Comparison of ENCODE assay signal across 21 cellular contexts in genomic region chr7:99788554-99788953, GRCh38. TPM values are rescaled to one million over a fixed set of nuclear protein-coding genes. Genes with fewer than 3 reads are reported as not detected.
A peak's percentile ranks its signal among the peaks of the same experiment; 100 is the strongest.
DNase-seq lines count a peak whose midpoint lies in the region; ATAC-seq and TF ChIP-seq lines count a peak whose summit lies in the region.
"Had no signal": no experiment of that assay in that cellular context is flagged by ENCODE, and none has a peak within 500 bp of the region (broad histone marks: within the 10 kb centered on the region; RNA-seq: fewer than 3 reads in every experiment).

No MANE protein-coding gene starts in this region.

- H3K27ac ChIP-seq in GM23248 = 0 out of 2 replicates have a peak overlapping the region, but pooled peaks have one; percentile 33
- peak overlapping the region; percentile 52 for H3K27ac ChIP-seq in epithelial cell of prostate
- H3K27ac ChIP-seq in Peyer's patch = peak overlapping the region in 2 of 4 donors; percentile 67 to 78
- H3K27ac ChIP-seq: body of pancreas, coronary artery, uterus had no signal

- CTCF ChIA-PET in activated naive CD4-positive, alpha-beta T cell treated with anti-CD3 and anti-CD28 coated beads, Interleukin-2, amount 10 ng/mL, durations not matched to agents 7 days and 5 days (lab: Charles Lee) = interaction anchor here (0.6 kb wide), 1 partner anchor 185 kb away, joined by 3 read pairs; no protein-coding TSS in a partner anchor

- H3K4me2 ChIP-seq in GM23248 (ENCODE audit: unreplicated experiment) = peak overlapping the region; percentile 2

- no peak overlapping the region for H2AFZ ChIP-seq in GM23248

- H3K27me3 ChIP-seq in GM23248 (replicated peaks; ENCODE audit: insufficient read depth) (peaks cover 4% of the 10 kb centered on the region; the same call in 1 of the 2 replicates), Peyer's patch (no peaks in the 10 kb centered on the region)
- H3K27me3 ChIP-seq: body of pancreas, uterus had no signal

- WGBS in GM23248 (ENCODE audit: low coverage in 1 of 2, low lambda C conversion rate in 2 of 2, missing lambda C conversion rate in 2 of 2), 2 experiments = 20 to 22% methylated on average over 2 of the region's 2 CpGs

- H3K9me3 Mint-ChIP-seq in activated naive CD4-positive, alpha-beta T cell treated with anti-CD3 and anti-CD28 coated beads, Interleukin-2, amount 50 U/mL, for 72 hours = peaks cover 4 to 9% of the 10 kb centered on the region in 2 donors
- no peaks in the 10 kb centered on the region for H3K9me3 Mint-ChIP-seq in activated naive CD4-positive, alpha-beta T cell treated with anti-CD3 and anti-CD28 coated beads, Interleukin-2, amount 10 ng/mL, durations not matched to agents 7 days and 5 days
- peaks cover 0 to 1% of the 10 kb centered on the region in 2 donors for H3K9me3 Mint-ChIP-seq in stimulated activated naive B cell treated with anti-CD40 and anti-IgM and Interleukin-4, amounts not matched to agents 10 μg/mL and 1 μg/mL and 100 μg/mL, for 72 hours
- H3K9me3 Mint-ChIP-seq: CD8-positive, alpha-beta T cell had no signal

- H3K79me2 ChIP-seq in GM23248 (ENCODE audit: insufficient read depth) = no peaks in the 10 kb centered on the region

- H3K36me3 Mint-ChIP-seq in activated naive CD4-positive, alpha-beta T cell treated with anti-CD3 and anti-CD28 coated beads, Interleukin-2, amount 50 U/mL, for 72 hours = peaks cover 6 to 12% of the 10 kb centered on the region in 2 donors
- no peaks in the 10 kb centered on the region for H3K36me3 Mint-ChIP-seq in activated naive CD4-positive, alpha-beta T cell treated with anti-CD3 and anti-CD28 coated beads, Interleukin-2, amount 10 ng/mL, durations not matched to agents 7 days and 5 days
- H3K36me3 Mint-ChIP-seq in stimulated activated naive B cell treated with anti-CD40 and anti-IgM and Interleukin-4, amounts not matched to agents 10 μg/mL and 1 μg/mL and 100 μg/mL, for 72 hours = no peaks in the 10 kb centered on the region
- H3K36me3 Mint-ChIP-seq: CD8-positive, alpha-beta T cell had no signal

- no peak for TF ChIP-seq CTCF in Peyer's patch (IDR thresholded peaks at IDR 0.05)

- no peaks in the 10 kb centered on the region for H3K9me2 ChIP-seq in GM23248 (ENCODE audit: insufficient read depth)

- H4K20me1 ChIP-seq in GM23248 (ENCODE audit: insufficient read depth) = no peaks in the 10 kb centered on the region

- H3K27ac Mint-ChIP-seq in activated naive CD4-positive, alpha-beta T cell treated with anti-CD3 and anti-CD28 coated beads, Interleukin-2, amount 50 U/mL, for 72 hours = peak overlapping the region in 1 of 2 donors; percentile 82
- H3K27ac Mint-ChIP-seq in activated naive CD4-positive, alpha-beta T cell treated with anti-CD3 and anti-CD28 coated beads, Interleukin-2, amount 10 ng/mL, durations not matched to agents 7 days and 5 days = no peak overlapping the region
- no peak overlapping the region for H3K27ac Mint-ChIP-seq in stimulated activated naive B cell treated with anti-CD40 and anti-IgM and Interleukin-4, amounts not matched to agents 10 μg/mL and 1 μg/mL and 100 μg/mL, for 72 hours
- H3K27ac Mint-ChIP-seq: CD8-positive, alpha-beta T cell had no signal

- in situ Hi-C loops in GM23248 (cut with MboI) = no loop called here

- peaks cover 13% of the 10 kb centered on the region for H3K27me3 Mint-ChIP-seq in activated naive CD4-positive, alpha-beta T cell treated with anti-CD3 and anti-CD28 coated beads, Interleukin-2, amount 10 ng/mL, durations not matched to agents 7 days and 5 days
- H3K27me3 Mint-ChIP-seq in stimulated activated naive B cell treated with anti-CD40 and anti-IgM and Interleukin-4, amounts not matched to agents 10 μg/mL and 1 μg/mL and 100 μg/mL, for 72 hours = peaks cover 54 to 65% of the 10 kb centered on the region in 2 donors

- no peaks in the 10 kb centered on the region for H3K36me3 ChIP-seq in GM23248 (ENCODE audit: low read depth)
- no peaks in the 10 kb centered on the region for H3K36me3 ChIP-seq in Peyer's patch
- H3K36me3 ChIP-seq: uterus had no signal

- H3K4me3 ChIP-seq in GM23248 (no peak overlapping the region), Peyer's patch (no peak overlapping the region)
- H3K4me3 ChIP-seq: body of pancreas, coronary artery, uterus had no signal

- H3K4me3 Mint-ChIP-seq in activated naive CD4-positive, alpha-beta T cell treated with anti-CD3 and anti-CD28 coated beads, Interleukin-2, amount 10 ng/mL, durations not matched to agents 7 days and 5 days = no peak overlapping the region
- no peak overlapping the region for H3K4me3 Mint-ChIP-seq in stimulated activated naive B cell treated with anti-CD40 and anti-IgM and Interleukin-4, amounts not matched to agents 10 μg/mL and 1 μg/mL and 100 μg/mL, for 72 hours
- H3K4me3 Mint-ChIP-seq: CD8-positive, alpha-beta T cell had no signal

- H3K4me1 Mint-ChIP-seq in activated naive CD4-positive, alpha-beta T cell treated with anti-CD3 and anti-CD28 coated beads, Interleukin-2, amount 10 ng/mL, durations not matched to agents 7 days and 5 days = peaks cover 6% of the 10 kb centered on the region
- no peaks in the 10 kb centered on the region for H3K4me1 Mint-ChIP-seq in stimulated activated naive B cell treated with anti-CD40 and anti-IgM and Interleukin-4, amounts not matched to agents 10 μg/mL and 1 μg/mL and 100 μg/mL, for 72 hours

- no peak for DNase-seq in activated naive CD4-positive, alpha-beta T cell treated with anti-CD3 and anti-CD28 coated beads, Interleukin-2, amount 50 U/mL, for 72 hours (ENCODE audit: low spot score in 2 of 2)
- no peak for DNase-seq in activated naive CD4-positive, alpha-beta T cell treated with anti-CD3 and anti-CD28 coated beads, Interleukin-2, amount 10 ng/mL, durations not matched to agents 7 days and 5 days
- DNase-seq in GM23248 = peak; percentile 62
- DNase-seq in epithelial cell of prostate (ENCODE audit: low read depth, low spot score) = no peak
- DNase-seq in stimulated activated naive B cell treated with anti-CD40 and anti-IgM and Interleukin-4, amounts not matched to agents 10 μg/mL and 1 μg/mL and 100 μg/mL, for 72 hours = no peak
- DNase-seq in retina = no peak
- no peak for DNase-seq in Peyer's patch
- DNase-seq: activated gamma-delta T cell; body of pancreas; CD8-positive, alpha-beta T cell; DMS79; foreskin melanocyte; KBM-7; left colon; midbrain; NCI-H1930; NCI-H446 treated with DMSO at 0.1 percent for 48 hours; uterus had no signal

- no peak overlapping the region for H3K9ac ChIP-seq in GM23248

- peaks cover 10% of the 10 kb centered on the region; the same call in 1 of the 2 replicates for H3F3A ChIP-seq in GM23248 (ENCODE audit: insufficient read depth)

- TF ChIP-seq POLR2A in Peyer's patch (IDR thresholded peaks at IDR 0.05) = no peak

- peaks cover 29% of the 10 kb centered on the region for H3K4me1 ChIP-seq in GM23248 (ENCODE audit: insufficient read depth)
- H3K4me1 ChIP-seq in Peyer's patch = peaks cover 0 to 33% (median 6%) of the 10 kb centered on the region in 4 donors
- H3K4me1 ChIP-seq: uterus had no signal

- ATAC-seq in activated naive CD4-positive, alpha-beta T cell treated with anti-CD3 and anti-CD28 coated beads, Interleukin-2, amount 50 U/mL, for 72 hours = peak; percentile 89 to 93
- ATAC-seq in stimulated activated naive B cell treated with anti-CD40 and anti-IgM and Interleukin-4, amounts not matched to agents 10 μg/mL and 1 μg/mL and 100 μg/mL, for 72 hours (replicated peaks) = peak; percentile 55 to 64
- no peak for ATAC-seq in HG02610 (IDR thresholded peaks at IDR 0.05; ENCODE audit: unreplicated experiment)
- ATAC-seq: body of pancreas; CD8-positive, alpha-beta T cell; left colon had no signal

- H3K9me3 ChIP-seq in GM23248 (ENCODE audit: low read depth) (no peaks in the 10 kb centered on the region), Peyer's patch (no peaks in the 10 kb centered on the region)
- H3K9me3 ChIP-seq: body of pancreas, uterus had no signal

RNA-seq across cellular contexts. Expression of gene CYP3A4, which starts 4.6 kb away (rescaled TPM):
- under 1 TPM in 1 of 2 donors, not detected in 1; 0.14 TPM for total RNA-seq in activated naive CD4-positive, alpha-beta T cell treated with anti-CD3 and anti-CD28 coated beads, Interleukin-2, amount 50 U/mL, for 72 hours
- total RNA-seq in GM23248 (2014; rRNA removed; shearing (Covaris generic)) = not detected in 2 replicates
- polyA plus RNA-seq in GM23248 (2016; fragmentation: Nextera tagmentation; extraction: Ambion mirVana) = not detected in 2 replicates
- total RNA-seq in Peyer's patch = 1,000 to 10,000 TPM in 1 of 4 donors, 100 to 1,000 TPM in 2, 10 to 100 TPM in 1; 16.5 to 3,180 (median 690) TPM
- total RNA-seq: CD8-positive, alpha-beta T cell; H1 had no signal
- polyA plus RNA-seq: H1 had no signal

RNA-seq across cellular contexts. Expression of gene CYP3A43, which starts 39.3 kb away (rescaled TPM):
- total RNA-seq in activated naive CD4-positive, alpha-beta T cell treated with anti-CD3 and anti-CD28 coated beads, Interleukin-2, amount 50 U/mL, for 72 hours = not detected
- total RNA-seq in GM23248 (2014; rRNA removed; shearing (Covaris generic)) = not detected in 2 replicates
- not detected in 2 replicates for polyA plus RNA-seq in GM23248 (2016; fragmentation: Nextera tagmentation; extraction: Ambion mirVana)
- under 1 TPM in 1 of 4 donors, not detected in 3; 0.95 TPM for total RNA-seq in Peyer's patch
- total RNA-seq: CD8-positive, alpha-beta T cell; H1; left colon had no signal

RNA-seq across cellular contexts. Expression of gene CYP3A7, which starts 53.6 kb away (rescaled TPM):
- total RNA-seq in activated naive CD4-positive, alpha-beta T cell treated with anti-CD3 and anti-CD28 coated beads, Interleukin-2, amount 50 U/mL, for 72 hours = not detected
- total RNA-seq in GM23248 (2014; rRNA removed; shearing (Covaris generic)) = not detected in 2 replicates
- polyA plus RNA-seq in GM23248 (2016; fragmentation: Nextera tagmentation; extraction: Ambion mirVana) = not detected in 2 replicates
- 1 to 10 TPM in 1 of 4 donors, under 1 TPM in 1, not detected in 2; 0.76 to 5.3 TPM for total RNA-seq in Peyer's patch
- total RNA-seq: CD8-positive, alpha-beta T cell; H1 had no signal
- polyA plus RNA-seq: H1 had no signal

Comparison
In these comparisons a context has a peak if more than half of its experiments do, and no peak if none do; other contexts are left out.
1. RNA of gene CYP3A4, which starts 4.6 kb away (total RNA-seq): 16.5 to 3,180 TPM in Peyer's patch; 0.14 TPM in activated naive CD4-positive, alpha-beta T cell treated with anti-CD3 and anti-CD28 coated beads, Interleukin-2, amount 50 U/mL, for 72 hours and not detected in GM23248; every median in the first group is over 10 times any median in the second.